27 cellular contexts compared by ENCODE assay signal in the genomic region with DNA sequence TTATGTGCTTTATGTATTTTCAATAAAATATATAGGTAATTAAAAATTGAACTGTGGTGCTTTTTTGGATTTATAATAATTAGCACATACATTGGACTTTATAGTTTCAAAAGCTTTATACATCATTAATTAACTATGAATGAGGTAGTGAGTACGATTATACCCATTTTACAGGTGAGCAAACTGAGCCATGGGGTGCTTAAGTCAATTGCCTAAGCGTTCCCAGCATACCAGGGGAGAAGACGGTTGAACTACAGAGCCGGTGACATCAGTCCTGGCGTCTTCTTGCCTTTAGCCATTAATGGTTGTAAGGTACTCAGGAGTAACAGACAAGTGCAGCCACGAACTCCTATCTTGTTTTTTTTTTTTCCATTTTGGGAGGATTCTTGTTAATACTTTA.
"Had no signal": no experiment of that assay in that cellular context is flagged by ENCODE, and none has a peak within 500 bp of the region (broad histone marks: within the 10 kb centered on the region; RNA-seq: fewer than 3 reads in every experiment).

No MANE protein-coding gene starts in this region.

- H3K27ac ChIP-seq: stomach, suprapubic skin, testis, thoracic aorta, thyroid gland, tibial artery, tibial nerve, transverse colon, upper lobe of left lung, upper lobe of right lung, uterus, vagina had no signal

- H3K36me3 ChIP-seq: stomach, suprapubic skin, thoracic aorta, thyroid gland, tibial artery, tibial nerve, transverse colon, upper lobe of left lung, upper lobe of right lung, uterus, vagina had no signal

- ATAC-seq: stimulated activated effector memory CD8-positive, alpha-beta T cell treated with anti-CD3 and anti-CD28 coated beads, Interleukin-12 subunit alpha, Interleukin-12 subunit beta, amount 100 ng/mL, for 72 hours; stimulated activated memory B cell treated with anti-CD40 and anti-IgM and Interleukin-4, amounts not matched to agents 10 μg/mL and 1 μg/mL and 100 μg/mL, for 72 hours; stimulated activated naive B cell treated with anti-CD40 and anti-IgM and Interleukin-4, amounts not matched to agents 10 μg/mL and 1 μg/mL and 100 μg/mL, for 72 hours; stimulated activated naive CD8-positive, alpha-beta T cell treated with anti-CD3 and anti-CD28 coated beads, Interleukin-15, amount 100 ng/mL, for 72 hours; stimulated activated naive CD8-positive, alpha-beta T cell treated with anti-CD3 and anti-CD28 coated beads, Interleukin-15, Interleukin-2, amounts not matched to agents 100 U/mL and 50 U/mL, for 24 hours; upper lobe of right lung had no signal

- H3K4me3 ChIP-seq: stomach, suprapubic skin, testis, thoracic aorta, thyroid gland, tibial artery, tibial nerve, transverse colon, upper lobe of left lung, upper lobe of right lung, uterus, vagina had no signal

- DNase-seq: stimulated activated CD4-positive, alpha-beta T cell treated with anti-CD3 and anti-CD28 coated beads, Interleukin-2, amount 100 ng/mL, for 48 hours; stimulated activated CD4-positive, alpha-beta T cell treated with anti-CD3 and anti-CD28 coated beads, Interleukin-4, amount 100 ng/mL, for 1 hour; stimulated activated CD4-positive, alpha-beta T cell treated with anti-CD3 and anti-CD28 coated beads, Interleukin-4, amount 100 ng/mL, for 24 hours; stimulated activated CD4-positive, alpha-beta T cell treated with anti-CD3 and anti-CD28 coated beads, Interleukin-4, amount 100 ng/mL, for 4 hours; stimulated activated CD8-positive, alpha-beta memory T cell treated with anti-CD3 and anti-CD28 coated beads, Interleukin-4, amount 100 ng/mL, for 48 hours; stimulated activated naive B cell treated with anti-CD40 and anti-IgM and Interleukin-4, amounts not matched to agents 10 μg/mL and 1 μg/mL and 100 μg/mL, for 72 hours; stimulated activated naive CD4-positive, alpha-beta T cell; stimulated activated naive CD4-positive, alpha-beta T cell treated with Interleukin-2 at 50 U/mL for 16 hours; stimulated activated naive CD8-positive, alpha-beta T cell treated with anti-CD3 and anti-CD28 coated beads, Interleukin-15, amount 100 ng/mL, for 72 hours; stimulated activated naive CD8-positive, alpha-beta T cell treated with anti-CD3 and anti-CD28 coated beads, Interleukin-15, Interleukin-2, amounts not matched to agents 100 U/mL and 50 U/mL, for 24 hours; stomach; substantia nigra; testis; thyroid gland; tibial artery; transverse colon; trophoblast cell; upper lobe of left lung; upper lobe of right lung; uterus had no signal

- FAIRE-seq: urothelium cell line had no signal

- H3K27me3 ChIP-seq: stomach, suprapubic skin, testis, thyroid gland, tibial artery, tibial nerve, transverse colon, upper lobe of left lung, upper lobe of right lung, uterus, vagina had no signal

- H3K4me1 ChIP-seq: stomach, testis, thyroid gland, tibial artery, tibial nerve, transverse colon, upper lobe of left lung, upper lobe of right lung, uterus had no signal

- H3K9me3 ChIP-seq: stomach, suprapubic skin, testis, thoracic aorta, thyroid gland, tibial artery, tibial nerve, transverse colon, upper lobe of left lung, upper lobe of right lung, uterus, vagina had no signal
